18 cellular contexts compared by ENCODE assay signal in the genomic region with DNA sequence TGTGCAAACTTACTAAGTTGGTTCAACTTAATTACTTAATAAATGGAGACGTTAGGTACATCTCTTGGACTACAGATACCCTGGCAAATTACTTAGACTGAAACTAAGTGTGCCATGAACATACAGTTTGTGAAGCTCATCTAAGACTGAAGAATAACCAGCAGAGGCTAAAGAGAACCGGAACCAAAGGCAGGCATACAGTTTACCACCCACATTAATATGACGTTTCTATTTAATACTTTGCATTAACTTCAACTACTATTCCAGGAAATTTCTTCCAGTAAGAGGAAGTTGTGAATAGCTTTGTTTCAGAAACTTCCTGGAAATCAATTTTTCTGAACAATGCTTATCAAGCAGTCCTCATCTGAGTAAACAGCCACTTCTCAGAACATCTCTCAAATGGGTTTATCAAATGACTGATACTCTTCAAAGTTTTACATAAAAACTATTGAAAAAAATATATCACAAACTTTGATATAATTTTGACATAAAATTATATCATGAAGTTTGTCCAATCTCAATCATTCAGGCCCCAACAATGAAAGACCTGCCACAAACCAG.
DNase-seq lines count a peak whose midpoint lies in the region; ATAC-seq lines count a peak whose summit lies in the region.
"Had no signal": no experiment of that assay in that cellular context is flagged by ENCODE, and none has a peak within 500 bp of the region (broad histone marks: within the 10 kb centered on the region; RNA-seq: fewer than 3 reads in every experiment).

No MANE protein-coding gene starts in this region.

- H3K9me3 Mint-ChIP-seq in activated T-helper 17 cell treated with anti-CD3 and anti-CD28 coated beads, Interleukin-2, amount 50 U/mL, for 72 hours: no peaks in the 10 kb centered on the region

- DNase-seq in activated CD4-positive, CD25-positive, alpha-beta regulatory T cell (lab: John Stamatoyannopoulos, UW): no peak
- DNase-seq in CD1c-positive myeloid dendritic cell (ENCODE audit: extremely low spot score) (peak; percentile 60), T-helper 17 cell (no peak), posterior vena cava (ENCODE audit: low spot score) (no peak), COLO668 (lab: John Stamatoyannopoulos, UW; ENCODE audit: unreplicated experiment) (no peak)
- DNase-seq in stimulated activated naive CD4-positive, alpha-beta T cell (lab: John Stamatoyannopoulos, UW): no peak
- DNase-seq: 8988T; BE2C; CD4-positive, alpha-beta memory T cell; DMS53; KG1; NCI-H1105 treated with DMSO at 0.1 percent for 48 hours; NCI-H1694 treated with DMSO at 0.1 percent for 48 hours; NCI-H510A; NCI-H748 treated with DMSO at 0.1 percent for 48 hours had no signal

- no peaks in the 10 kb centered on the region for H3K9me3 ChIP-seq in T-helper 17 cell (ENCODE audit: control insufficient read depth, low read length, poor library complexity, severe bottlenecking)
- H3K9me3 ChIP-seq: BE2C, SJSA1 had no signal

- peak overlapping the region; percentile 19 for H3K27ac Mint-ChIP-seq in T-helper 17 cell
- no peak overlapping the region for H3K27ac Mint-ChIP-seq in activated T-helper 17 cell treated with anti-CD3 and anti-CD28 coated beads, Interleukin-2, amount 50 U/mL, for 72 hours

- no peaks in the 10 kb centered on the region for H3K36me3 Mint-ChIP-seq in T-helper 17 cell (ENCODE audit: low read depth)
- H3K36me3 Mint-ChIP-seq in activated T-helper 17 cell treated with anti-CD3 and anti-CD28 coated beads, Interleukin-2, amount 50 U/mL, for 72 hours (ENCODE audit: low read depth): no peaks in the 10 kb centered on the region
- H3K36me3 Mint-ChIP-seq: CD4-positive, alpha-beta memory T cell had no signal

- H3K27me3 Mint-ChIP-seq in T-helper 17 cell: no peaks in the 10 kb centered on the region
- H3K27me3 Mint-ChIP-seq in activated T-helper 17 cell treated with anti-CD3 and anti-CD28 coated beads, Interleukin-2, amount 50 U/mL, for 72 hours: no peaks in the 10 kb centered on the region
- H3K27me3 Mint-ChIP-seq: CD4-positive, alpha-beta memory T cell had no signal

- peaks cover 7% of the 10 kb centered on the region for H3K4me1 Mint-ChIP-seq in T-helper 17 cell
- peaks cover 5% of the 10 kb centered on the region for H3K4me1 Mint-ChIP-seq in activated T-helper 17 cell treated with anti-CD3 and anti-CD28 coated beads, Interleukin-2, amount 50 U/mL, for 72 hours

- ATAC-seq in activated CD4-positive, CD25-positive, alpha-beta regulatory T cell treated with anti-CD3 and anti-CD28 coated beads, Interleukin-2, amount 50 U/mL, for 24 hours: peak; percentile 42 to 49
- ATAC-seq in T-helper 17 cell: no peak
- peak; percentile 30 for ATAC-seq in activated T-helper 17 cell treated with anti-CD3 and anti-CD28 coated beads, Interleukin-2, amount 50 U/mL, for 72 hours (replicated peaks)

- intact Hi-C loops in posterior vena cava (cut with DNase I): no loop called here

- H3K4me3 Mint-ChIP-seq in T-helper 17 cell: peak overlapping the region; percentile 21
- H3K4me3 Mint-ChIP-seq in activated T-helper 17 cell treated with anti-CD3 and anti-CD28 coated beads, Interleukin-2, amount 50 U/mL, for 72 hours: peak overlapping the region; percentile 33
